In the genomic region with DNA sequence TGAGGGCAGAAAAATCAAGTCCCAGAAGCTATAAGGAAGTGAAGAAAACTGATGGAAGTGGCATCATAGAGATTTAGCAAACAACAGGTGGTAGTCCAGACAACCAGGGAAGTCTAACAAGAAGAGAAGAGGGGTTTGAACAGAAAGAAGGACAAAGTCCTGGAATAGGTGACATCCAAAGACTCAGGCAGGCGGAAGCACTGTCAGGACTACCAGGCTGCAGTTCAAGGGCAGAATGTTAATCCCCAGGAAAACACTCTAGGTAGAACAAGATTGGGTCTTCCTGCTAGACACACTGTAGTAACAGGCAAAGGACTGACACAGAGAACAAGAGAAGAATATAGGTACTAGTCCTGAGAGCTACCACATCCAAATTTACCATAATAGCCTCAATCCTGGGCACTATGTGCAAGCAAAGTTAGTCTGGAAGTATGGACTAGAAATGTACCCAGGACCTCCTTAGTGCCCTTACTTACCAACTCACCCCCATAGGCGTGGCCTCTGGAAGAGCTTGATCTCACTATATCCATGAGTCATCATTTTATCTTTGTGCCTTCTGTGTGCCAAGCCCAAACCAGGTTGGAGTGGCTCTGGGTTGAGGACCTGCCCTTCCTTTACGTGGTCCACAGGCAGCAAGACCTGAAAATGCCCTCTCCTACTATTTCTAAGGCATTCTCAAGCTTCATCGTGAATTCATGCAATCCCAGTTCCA, we compare ENCODE assay signal across 1 cellular context.
TF ChIP-seq lines count a peak whose summit lies in the region.

No MANE protein-coding gene starts in this region.

TF ChIP-seq in HEK293, 187 proteins besides CTCF, POLR2A, EP300 and RAD21 (continued from another document):
- TF ChIP-seq, protein P1, sequence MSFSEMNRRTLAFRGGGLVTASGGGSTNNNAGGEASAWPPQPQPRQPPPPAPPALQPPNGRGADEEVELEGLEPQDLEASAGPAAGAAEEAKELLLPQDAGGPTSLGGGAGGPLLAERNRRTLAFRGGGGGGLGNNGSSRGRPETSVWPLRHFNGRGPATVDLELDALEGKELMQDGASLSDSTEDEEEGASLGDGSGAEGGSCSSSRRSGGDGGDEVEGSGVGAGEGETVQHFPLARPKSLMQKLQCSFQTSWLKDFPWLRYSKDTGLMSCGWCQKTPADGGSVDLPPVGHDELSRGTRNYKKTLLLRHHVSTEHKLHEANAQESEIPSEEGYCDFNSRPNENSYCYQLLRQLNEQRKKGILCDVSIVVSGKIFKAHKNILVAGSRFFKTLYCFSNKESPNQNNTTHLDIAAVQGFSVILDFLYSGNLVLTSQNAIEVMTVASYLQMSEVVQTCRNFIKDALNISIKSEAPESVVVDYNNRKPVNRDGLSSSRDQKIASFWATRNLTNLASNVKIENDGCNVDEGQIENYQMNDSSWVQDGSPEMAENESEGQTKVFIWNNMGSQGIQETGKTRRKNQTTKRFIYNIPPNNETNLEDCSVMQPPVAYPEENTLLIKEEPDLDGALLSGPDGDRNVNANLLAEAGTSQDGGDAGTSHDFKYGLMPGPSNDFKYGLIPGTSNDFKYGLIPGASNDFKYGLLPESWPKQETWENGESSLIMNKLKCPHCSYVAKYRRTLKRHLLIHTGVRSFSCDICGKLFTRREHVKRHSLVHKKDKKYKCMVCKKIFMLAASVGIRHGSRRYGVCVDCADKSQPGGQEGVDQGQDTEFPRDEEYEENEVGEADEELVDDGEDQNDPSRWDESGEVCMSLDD (tag by site-specific recombination; IDR thresholded peaks at IDR 0.05): no peak
- TF ChIP-seq ZNF302 (tag by site-specific recombination; IDR thresholded peaks at IDR 0.05; ENCODE audit: low read depth) (no peak), ZFHX2 (tag by site-specific recombination; conservative IDR thresholded peaks at IDR 0.05) (no peak), ZFP41 (tag by site-specific recombination; IDR thresholded peaks at IDR 0.05; ENCODE audit: borderline replicate concordance) (no peak), SCRT1 (tag by site-specific recombination; IDR thresholded peaks at IDR 0.05; ENCODE audit: borderline replicate concordance) (peak; percentile 63; the same call in 1 of the 2 replicates), ZNF776 (tag by site-specific recombination; IDR thresholded peaks at IDR 0.05; ENCODE audit: borderline replicate concordance) (no peak), ZNF112 (tag by site-specific recombination; IDR thresholded peaks at IDR 0.05) (no peak), SCRT2 (tag by site-specific recombination; IDR thresholded peaks at IDR 0.05) (peak; percentile 89), BCL11B (tag by site-specific recombination; IDR thresholded peaks at IDR 0.05; ENCODE audit: low read depth) (no peak), ZNF341 (tag by site-specific recombination; IDR thresholded peaks at IDR 0.05; ENCODE audit: low read depth) (peak; percentile 50; the same call in 1 of the 2 replicates), ZNF391 (tag by site-specific recombination; IDR thresholded peaks at IDR 0.05; ENCODE audit: borderline replicate concordance, low read depth) (no peak), ZBTB17 (tag by site-specific recombination; IDR thresholded peaks at IDR 0.05) (0 out of 2 replicates have a peak, but pooled peaks have one; percentile 20), ZNF169 (tag by site-specific recombination; IDR thresholded peaks at IDR 0.05) (no peak)
- TF ChIP-seq, protein P2, sequence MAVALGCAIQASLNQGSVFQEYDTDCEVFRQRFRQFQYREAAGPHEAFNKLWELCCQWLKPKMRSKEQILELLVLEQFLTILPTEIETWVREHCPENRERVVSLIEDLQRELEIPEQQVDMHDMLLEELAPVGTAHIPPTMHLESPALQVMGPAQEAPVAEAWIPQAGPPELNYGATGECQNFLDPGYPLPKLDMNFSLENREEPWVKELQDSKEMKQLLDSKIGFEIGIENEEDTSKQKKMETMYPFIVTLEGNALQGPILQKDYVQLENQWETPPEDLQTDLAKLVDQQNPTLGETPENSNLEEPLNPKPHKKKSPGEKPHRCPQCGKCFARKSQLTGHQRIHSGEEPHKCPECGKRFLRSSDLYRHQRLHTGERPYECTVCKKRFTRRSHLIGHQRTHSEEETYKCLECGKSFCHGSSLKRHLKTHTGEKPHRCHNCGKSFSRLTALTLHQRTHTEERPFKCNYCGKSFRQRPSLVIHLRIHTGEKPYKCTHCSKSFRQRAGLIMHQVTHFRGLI (tag by site-specific recombination; IDR thresholded peaks at IDR 0.05): peak; percentile 93
- TF ChIP-seq, protein P3, sequence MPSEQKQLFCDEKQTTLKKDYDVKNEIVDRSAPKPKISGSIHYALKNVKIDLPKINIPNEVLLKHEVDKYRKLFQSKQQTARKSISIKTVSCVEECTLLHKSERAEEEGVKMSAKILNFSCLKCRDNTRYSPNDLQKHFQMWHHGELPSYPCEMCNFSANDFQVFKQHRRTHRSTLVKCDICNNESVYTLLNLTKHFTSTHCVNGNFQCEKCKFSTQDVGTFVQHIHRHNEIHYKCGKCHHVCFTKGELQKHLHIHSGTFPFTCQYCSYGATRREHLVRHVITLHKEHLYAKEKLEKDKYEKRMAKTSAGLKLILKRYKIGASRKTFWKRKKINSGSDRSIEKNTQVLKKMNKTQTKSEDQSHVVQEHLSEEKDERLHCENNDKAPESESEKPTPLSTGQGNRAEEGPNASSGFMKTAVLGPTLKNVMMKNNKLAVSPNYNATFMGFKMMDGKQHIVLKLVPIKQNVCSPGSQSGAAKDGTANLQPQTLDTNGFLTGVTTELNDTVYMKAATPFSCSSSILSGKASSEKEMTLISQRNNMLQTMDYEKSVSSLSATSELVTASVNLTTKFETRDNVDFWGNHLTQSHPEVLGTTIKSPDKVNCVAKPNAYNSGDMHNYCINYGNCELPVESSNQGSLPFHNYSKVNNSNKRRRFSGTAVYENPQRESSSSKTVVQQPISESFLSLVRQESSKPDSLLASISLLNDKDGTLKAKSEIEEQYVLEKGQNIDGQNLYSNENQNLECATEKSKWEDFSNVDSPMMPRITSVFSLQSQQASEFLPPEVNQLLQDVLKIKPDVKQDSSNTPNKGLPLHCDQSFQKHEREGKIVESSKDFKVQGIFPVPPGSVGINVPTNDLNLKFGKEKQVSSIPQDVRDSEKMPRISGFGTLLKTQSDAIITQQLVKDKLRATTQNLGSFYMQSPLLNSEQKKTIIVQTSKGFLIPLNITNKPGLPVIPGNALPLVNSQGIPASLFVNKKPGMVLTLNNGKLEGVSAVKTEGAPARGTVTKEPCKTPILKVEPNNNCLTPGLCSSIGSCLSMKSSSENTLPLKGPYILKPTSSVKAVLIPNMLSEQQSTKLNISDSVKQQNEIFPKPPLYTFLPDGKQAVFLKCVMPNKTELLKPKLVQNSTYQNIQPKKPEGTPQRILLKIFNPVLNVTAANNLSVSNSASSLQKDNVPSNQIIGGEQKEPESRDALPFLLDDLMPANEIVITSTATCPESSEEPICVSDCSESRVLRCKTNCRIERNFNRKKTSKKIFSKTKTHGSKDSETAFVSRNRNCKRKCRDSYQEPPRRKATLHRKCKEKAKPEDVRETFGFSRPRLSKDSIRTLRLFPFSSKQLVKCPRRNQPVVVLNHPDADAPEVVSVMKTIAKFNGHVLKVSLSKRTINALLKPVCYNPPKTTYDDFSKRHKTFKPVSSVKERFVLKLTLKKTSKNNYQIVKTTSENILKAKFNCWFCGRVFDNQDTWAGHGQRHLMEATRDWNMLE (tag by site-specific recombination; conservative IDR thresholded peaks at IDR 0.05; ENCODE audit: low read depth): no peak
TF ChIP-seq in HEK293: peak in this region for 6.
